ENCODE assay signal across 8 cellular contexts in genomic region chr12:112978163-112979081, GRCh38. TPM values are rescaled to one million over a fixed set of nuclear protein-coding genes. Genes with fewer than 3 reads are reported as not detected.
DNase-seq lines count a peak whose midpoint lies in the region; ATAC-seq and TF ChIP-seq lines count a peak whose summit lies in the region.

Gene OAS2, plus strand, starts transcription at chr12:112978519. Its CDS starts 90 bp downstream, at chr12:112978609.

- no peak for TF ChIP-seq POLR2A in IMR-90 (IDR thresholded peaks at IDR 0.05; ENCODE audit: low read depth, low read length)
- no peak for TF ChIP-seq POLR2A in stomach (IDR thresholded peaks at IDR 0.05)

- peak within 1 kb of the TSS; percentile 99 to 100 for H3K4me3 Mint-ChIP-seq in effector memory CD8-positive, alpha-beta T cell
- H3K4me3 Mint-ChIP-seq in naive B cell: peak within 1 kb of the TSS; percentile 99 to 100 (median 100)

- H3K9ac ChIP-seq in IMR-90 (ENCODE audit: low read depth, low read length): no peak within 1 kb of the TSS; the same call in 1 of the 2 replicates

- DNase-seq in CD1c-positive myeloid dendritic cell (ENCODE audit: extremely low spot score) (peak; percentile 85), GM20000 (ENCODE audit: low spot score) (peak; percentile 86), IMR-90 (peak; percentile 48), naive B cell (peak; percentile 85), stomach (peak; percentile 80), SKM-1 (lab: John Stamatoyannopoulos, UW; ENCODE audit: unreplicated experiment) (no peak)
- DNase-seq in activated CD4-positive, alpha-beta T cell treated with anti-CD3 and anti-CD28 coated beads, Interleukin-2, amount 50 U/mL, for 48 hours: peak; percentile 72 to 82
- DNase-seq in effector memory CD8-positive, alpha-beta T cell: peak; percentile 69 to 76 (median 72)

- H2BK120ac ChIP-seq in IMR-90 (ENCODE audit: low read depth, low read length): no peak within 1 kb of the TSS

- dilution Hi-C loops in IMR-90 (cut with HindIII; ENCODE audit: low sequenced_read_pairs, unreplicated experiment): no loop called here

- no peak for TF ChIP-seq CTCF in GM20000 (IDR thresholded peaks at IDR 0.05; ENCODE audit: extremely low read depth, missing control alignments)
- no peak for TF ChIP-seq CTCF in IMR-90 (conservative IDR thresholded peaks at IDR 0.05; ENCODE audit: low read depth, low read length)
- no peak for TF ChIP-seq CTCF in stomach (IDR thresholded peaks at IDR 0.05)

- H3K4me1 Mint-ChIP-seq in effector memory CD8-positive, alpha-beta T cell (ENCODE audit: low read depth in 2 of 2): peaks cover 45 to 46% of the 10 kb centered on the region in 2 donors
- H3K4me1 Mint-ChIP-seq in naive B cell: peaks cover 54 to 65% (median 56%) of the 10 kb centered on the region in 3 donors

- TF ChIP-seq RAD21 in IMR-90 (IDR thresholded peaks at IDR 0.05; ENCODE audit: low read length): no peak

- H3K9me3 ChIP-seq in IMR-90 (ENCODE audit: control insufficient read depth, insufficient read depth, low read length): no peaks in the 10 kb centered on the region
- H3K9me3 ChIP-seq in stomach: no peaks in the 10 kb centered on the region

- peak within 1 kb of the TSS; percentile 98 to 99 for H3K27ac Mint-ChIP-seq in effector memory CD8-positive, alpha-beta T cell
- peak within 1 kb of the TSS; percentile 97 to 99 (median 98) for H3K27ac Mint-ChIP-seq in naive B cell

- H3K36me3 ChIP-seq in IMR-90 (ENCODE audit: control insufficient read depth, insufficient read depth, low read length) (no peaks in the 10 kb centered on the region), stomach (no peaks in the 10 kb centered on the region)

- H3K27ac ChIP-seq in IMR-90 (ENCODE audit: insufficient read depth, low read length) (no peak within 1 kb of the TSS), stomach (peak within 1 kb of the TSS; percentile 86 to 96 (median 87))

- 65% methylated on average over 7 of the region's 19 CpGs; no CpG with 5 or more reads in 1 of the 2 experiments for WGBS in IMR-90 (ENCODE audit: extremely low coverage in 2 of 2, insufficient read length in 1 of 2), 2 experiments
- WGBS in stomach, 5 donors: 1 to 14% (median 9%) methylated on average over 11 to 19 of the region's 19 CpGs

- peaks cover 17% of the 10 kb centered on the region for H3K36me3 Mint-ChIP-seq in effector memory CD8-positive, alpha-beta T cell (ENCODE audit: insufficient read depth)
- H3K36me3 Mint-ChIP-seq in naive B cell: peaks cover 14 to 17% of the 10 kb centered on the region in 2 donors

- H4K8ac ChIP-seq in IMR-90 (ENCODE audit: low read depth in 2 of 2, low read length in 2 of 2): no peak within 1 kb of the TSS

- no peaks in the 10 kb centered on the region for H4K20me1 ChIP-seq in IMR-90 (ENCODE audit: insufficient read depth, low read length)

- in situ Hi-C loops in IMR-90 (cut with MboI; ENCODE audit: low sequenced_read_pairs): no loop called here

- no peak within 1 kb of the TSS for H2AK5ac ChIP-seq in IMR-90 (ENCODE audit: low read depth, low read length)

- no peaks in the 10 kb centered on the region for H3K9me1 ChIP-seq in IMR-90 (ENCODE audit: insufficient read depth, low read length)

- TF ChIP-seq EP300 in stomach (IDR thresholded peaks at IDR 0.05): no peak

- no peak within 1 kb of the TSS for H2BK5ac ChIP-seq in IMR-90 (ENCODE audit: low read depth, low read length, poor library complexity, severe bottlenecking)

- no peaks in the 10 kb centered on the region for H3K27me3 ChIP-seq in IMR-90 (ENCODE audit: control insufficient read depth, insufficient read depth, low read length)
- H3K27me3 ChIP-seq in stomach: no peaks in the 10 kb centered on the region

- no peak within 1 kb of the TSS for H3K56ac ChIP-seq in IMR-90 (ENCODE audit: extremely low read depth, insufficient read depth, low read length)

- no peak within 1 kb of the TSS for H2BK15ac ChIP-seq in IMR-90 (ENCODE audit: low read depth, low read length)

- no peak within 1 kb of the TSS for H3K18ac ChIP-seq in IMR-90 (ENCODE audit: low read depth, low read length)

- no peaks in the 10 kb centered on the region for H3K27me3 Mint-ChIP-seq in effector memory CD8-positive, alpha-beta T cell
- no peaks in the 10 kb centered on the region for H3K27me3 Mint-ChIP-seq in naive B cell

- no peak within 1 kb of the TSS for H4K91ac ChIP-seq in IMR-90 (ENCODE audit: insufficient read depth, low read depth, low read length)

- H3K23ac ChIP-seq in IMR-90 (ENCODE audit: low read depth, low read length): no peak within 1 kb of the TSS

- POLR2A ChIA-PET in IMR-90 (lab: Charles Lee; ENCODE audit: unreplicated experiment): interaction anchor here (0.5 to 0.6 kb wide), 2 partner anchors 19 to 215 kb away, joined by 3 to 4 read pairs; no protein-coding TSS in a partner anchor

- H2BK20ac ChIP-seq in IMR-90 (ENCODE audit: low read depth, low read length): no peak within 1 kb of the TSS

- intact Hi-C loops in IMR-90 (cut with micrococcal nuclease) (no loop called here), stomach (cut with DNase I; ENCODE audit: low total_unique reads) (no loop called here)

- CTCF ChIA-PET in IMR-90 (lab: Yijun Ruan, JAX): interaction anchor here (0.5 to 2.9 kb wide), 2 partner anchors 14 to 193 kb away, joined by 3 to 13 read pairs; no protein-coding TSS in a partner anchor

- no peak within 1 kb of the TSS; the same call in 1 of the 2 replicates for H4K5ac ChIP-seq in IMR-90 (ENCODE audit: low read depth, low read length)

- peak within 1 kb of the TSS; percentile 67 for H3K4me2 ChIP-seq in IMR-90 (ENCODE audit: low read depth, low read length)

- H3K4ac ChIP-seq in IMR-90 (ENCODE audit: low read depth, low read length): no peak within 1 kb of the TSS

- 0 out of 2 replicates have a peak within 1 kb of the TSS, but pooled peaks have one; percentile 5 for H3K4me3 ChIP-seq in IMR-90 (ENCODE audit: insufficient read depth, low read depth, low read length)
- H3K4me3 ChIP-seq in stomach: peak within 1 kb of the TSS; percentile 46 to 66 (median 52)

- peak within 1 kb of the TSS; percentile 71 for H2AFZ ChIP-seq in IMR-90 (replicated peaks; ENCODE audit: low read length, poor library complexity)

- H3K14ac ChIP-seq in IMR-90 (replicated peaks; ENCODE audit: low read depth, low read length): no peak within 1 kb of the TSS

- no peaks in the 10 kb centered on the region for H3K9me3 Mint-ChIP-seq in effector memory CD8-positive, alpha-beta T cell
- peaks cover 0 to 13% (median 8%) of the 10 kb centered on the region in 7 donors for H3K9me3 Mint-ChIP-seq in naive B cell

- H3K79me1 ChIP-seq in IMR-90 (ENCODE audit: low read depth in 1 of 2, low read length in 2 of 2): no peaks in the 10 kb centered on the region

- no peak within 1 kb of the TSS for H2AK9ac ChIP-seq in IMR-90 (replicated peaks; ENCODE audit: low read depth, low read length, poor library complexity)

- H3K4me1 ChIP-seq in IMR-90 (ENCODE audit: control insufficient read depth, insufficient read depth, low read length) (no peaks in the 10 kb centered on the region; the same call in 1 of the 2 replicates), stomach (peaks cover 7 to 38% (median 26%) of the 10 kb centered on the region in 4 donors)

- ATAC-seq in IMR-90 (ENCODE audit: low read depth): peak; percentile 90
- peak; percentile 90 for ATAC-seq in effector memory CD8-positive, alpha-beta T cell (replicated peaks)
- ATAC-seq in naive B cell (ENCODE audit: low read depth in 2 of 2): peak; percentile 94

- no TSS peak for BruUV-seq in IMR-90 (replicated peaks; lab: Mats Ljungman, UMichigan)

TF ChIP-seq in IMR-90, 13 proteins besides CTCF, POLR2A, EP300 and RAD21:
- TF ChIP-seq MAZ (IDR thresholded peaks at IDR 0.05; ENCODE audit: borderline replicate concordance, low read depth, low read length): no peak
- TF ChIP-seq BHLHE40 (IDR thresholded peaks at IDR 0.05; ENCODE audit: low read depth, low read length): no peak
- no peak for TF ChIP-seq CEBPB (IDR thresholded peaks at IDR 0.05; ENCODE audit: low read depth, low read length)
- TF ChIP-seq SMC3 (IDR thresholded peaks at IDR 0.05; ENCODE audit: low read depth, low read length): no peak
- TF ChIP-seq USF2 (IDR thresholded peaks at IDR 0.05; ENCODE audit: low read depth, low read length): no peak
- TF ChIP-seq RCOR1 (IDR thresholded peaks at IDR 0.05; ENCODE audit: insufficient replicate concordance, low read length): no peak
- no peak for TF ChIP-seq FOS (IDR thresholded peaks at IDR 0.05; ENCODE audit: low read depth, low read length)
- no peak for TF ChIP-seq RFX5 (IDR thresholded peaks at IDR 0.05; ENCODE audit: low read depth, low read length)
- TF ChIP-seq MXI1 (IDR thresholded peaks at IDR 0.05; ENCODE audit: borderline replicate concordance, low read depth, low read length): no peak
- no peak for TF ChIP-seq MAFK (IDR thresholded peaks at IDR 0.05; ENCODE audit: low read depth, low read length)

RNA-seq across cellular contexts. Expression of gene OAS2, which starts in this region (rescaled TPM):
- total RNA-seq in IMR-90 (2012; rRNA removed): under 0.01 TPM in 1 of 2 replicates, not detected in the other
- polyA plus RNA-seq in IMR-90 (2012; rRNA removed): not detected in 2 replicates
- not detected in 2 replicates for polyA plus RNA-seq in IMR-90 (2012; cell fraction: cytosol; rRNA removed)
- polyA plus RNA-seq in IMR-90 (2012; cell fraction: nucleus; rRNA removed; ENCODE audit: low replicate concordance): 0.07 TPM in 1 of 2 replicates, not detected in the other
- 10 to 100 TPM; 15.4 to 56.4 (median 37.2) TPM for polyA plus RNA-seq in naive B cell (ENCODE audit: low read depth in 6 of 6)
- 10 to 100 TPM in 4 of 5 donors, not detected in 1; 11.4 to 25.1 (median 19.0) TPM for total RNA-seq in stomach
- 10 to 100 TPM in 2 of 3 donors, 1 to 10 TPM in 1; 8.5 to 11.8 (median 10.9) TPM for polyA plus RNA-seq in stomach

Comparison
In these comparisons a context has a peak if more than half of its experiments do, and no peak if none do; other contexts are left out.
1. RNA of gene OAS2 (polyA plus RNA-seq): 15.4 to 56.4 TPM in naive B cell and 8.5 to 11.8 TPM in stomach; 0.07 TPM in IMR-90; every median in the first group is over 4 times any median in the second.
2. Peak in DNase-seq, ATAC-seq, H3K4me3 ChIP-seq and H3K4me2 ChIP-seq in IMR-90; RNA of the gene not detected or under 1 TPM.
3. Peak in every context shown above with its lines, with median percentiles within 50 percentile points of each other: ATAC-seq.